ENCODE assay signal across 21 cellular contexts in the genomic region with DNA sequence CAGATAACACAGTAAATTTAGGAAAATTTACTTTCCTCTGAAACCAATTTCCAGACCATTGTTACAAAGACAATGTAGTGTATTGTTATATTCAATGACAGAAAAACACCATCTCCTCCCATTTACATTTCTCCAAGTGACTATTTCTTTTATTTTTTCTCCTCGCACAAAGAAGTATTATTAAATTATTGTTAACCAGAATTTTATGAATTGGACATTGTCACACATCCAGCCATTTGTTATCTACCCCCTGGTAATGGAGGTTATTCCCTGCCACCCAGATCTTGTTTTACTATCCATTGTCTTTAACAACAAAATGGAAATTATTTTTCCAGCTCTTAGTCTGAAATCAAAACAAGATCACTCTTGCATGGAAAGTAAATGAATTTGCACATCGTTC.
"Had no signal": no experiment of that assay in that cellular context is flagged by ENCODE, and none has a peak within 500 bp of the region (broad histone marks: within the 10 kb centered on the region; RNA-seq: fewer than 3 reads in every experiment).

No MANE protein-coding gene starts in this region.

- DNase-seq: kidney glomerular epithelial cell; left cardiac atrium; left lung; lower lobe of right lung; mammary epithelial cell; mesendoderm; naive B cell; natural killer cell; nephron progenitor cell; occipital lobe; retina; right cardiac atrium; stimulated activated CD4-positive, alpha-beta T cell treated with anti-CD3 and anti-CD28 coated beads, Interleukin-12 subunit alpha, Interleukin-12 subunit beta, amount 100 ng/mL, for 4 hours; stimulated activated CD4-positive, alpha-beta T cell treated with anti-CD3 and anti-CD28 coated beads, Interleukin-15, amount 100 ng/mL, for 24 hours; stimulated activated CD4-positive, alpha-beta T cell treated with anti-CD3 and anti-CD28 coated beads, Interleukin-2, amount 100 ng/mL, for 24 hours; stimulated activated CD4-positive, alpha-beta T cell treated with anti-CD3 and anti-CD28 coated beads, Interleukin-4, amount 100 ng/mL, for 24 hours; stimulated activated naive CD4-positive, alpha-beta T cell; uterus had no signal

- ATAC-seq: left cardiac atrium; left lung; lower lobe of right lung; natural killer cell; right cardiac atrium; sciatic nerve; stimulated activated effector memory CD8-positive, alpha-beta T cell treated with anti-CD3 and anti-CD28 coated beads, Interleukin-12 subunit alpha, Interleukin-12 subunit beta, amount 100 ng/mL, for 72 hours had no signal

- FAIRE-seq: keratinocyte had no signal
